ENCODE assay signal across 1 cellular context in genomic region chr19:42362342-42362741, GRCh38.
TF ChIP-seq lines count a peak whose summit lies in the region.

No MANE protein-coding gene starts in this region.

TF ChIP-seq in SK-N-SH treated with all-trans-retinoic acid at 6 μM for 48 hours, 23 proteins besides CTCF, POLR2A, EP300 and RAD21 (continued from another document):
- TF ChIP-seq POU6F1 (CRISPR knock-in tag; IDR thresholded peaks at IDR 0.05; ENCODE audit: borderline replicate concordance, low read depth) (no peak), TOX (CRISPR knock-in tag; IDR thresholded peaks at IDR 0.05; ENCODE audit: borderline replicate concordance) (no peak)
